1 cellular context compared by ENCODE assay signal in the genomic region with DNA sequence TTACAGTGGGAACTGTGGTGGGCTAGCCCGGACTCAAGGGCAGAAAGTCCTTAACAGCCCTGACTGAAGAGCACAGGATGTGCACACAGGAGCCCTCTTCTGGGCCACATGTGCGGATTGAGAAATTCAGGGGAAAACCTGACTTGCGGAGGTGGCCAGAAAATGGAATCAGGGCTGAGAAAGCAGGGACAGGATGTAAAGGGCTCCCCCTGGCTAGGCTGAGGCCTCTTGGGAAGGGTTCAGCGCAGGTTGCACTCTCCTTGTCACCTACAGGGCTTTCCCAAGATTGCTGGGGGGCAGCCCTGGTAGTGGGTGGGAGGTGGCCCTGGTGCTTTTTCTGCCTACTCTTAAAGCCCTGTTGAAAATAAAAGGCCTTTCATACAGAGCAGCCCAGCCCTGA.
TF ChIP-seq lines count a peak whose summit lies in the region.

No MANE protein-coding gene starts in this region.

TF ChIP-seq in H1, 55 proteins besides CTCF, POLR2A, EP300 and RAD21 (continued from another document):
- TF ChIP-seq BRCA1 (IDR thresholded peaks at IDR 0.05; ENCODE audit: low read depth, low read length) (no peak), TAF1 (IDR thresholded peaks at IDR 0.05; ENCODE audit: low read depth, low read length) (no peak), SRF (IDR thresholded peaks at IDR 0.05; ENCODE audit: low read depth, low read length) (no peak), TAF7 (optimal IDR thresholded peaks at IDR 0.05; ENCODE audit: borderline replicate concordance, low read depth, low read length) (no peak), HDAC2 (IDR thresholded peaks at IDR 0.05; ENCODE audit: borderline replicate concordance in 1 of 2, low read depth in 2 of 2, low read length in 2 of 2) (no peak), SAP30 (IDR thresholded peaks at IDR 0.05; ENCODE audit: insufficient read depth, insufficient replicate concordance, low read length) (no peak), EGR1 (IDR thresholded peaks at IDR 0.05; ENCODE audit: borderline replicate concordance, low read depth, low read length) (no peak), SIX5 (IDR thresholded peaks at IDR 0.05; ENCODE audit: low read depth, low read length) (no peak), PHF8 (conservative IDR thresholded peaks at IDR 0.05; ENCODE audit: low read depth, low read length) (no peak), EZH2 (IDR thresholded peaks at IDR 0.05; ENCODE audit: low read depth, low read length, severe bottlenecking) (no peak), CHD1 (IDR thresholded peaks at IDR 0.05; ENCODE audit: low read depth, low read length) (no peak), YY1 (IDR thresholded peaks at IDR 0.05; ENCODE audit: low read depth, low read length) (no peak), CREB1 (IDR thresholded peaks at IDR 0.05) (no peak), KDM5A (IDR thresholded peaks at IDR 0.05; ENCODE audit: low read length) (no peak)
- TF ChIP-seq, protein P1, sequence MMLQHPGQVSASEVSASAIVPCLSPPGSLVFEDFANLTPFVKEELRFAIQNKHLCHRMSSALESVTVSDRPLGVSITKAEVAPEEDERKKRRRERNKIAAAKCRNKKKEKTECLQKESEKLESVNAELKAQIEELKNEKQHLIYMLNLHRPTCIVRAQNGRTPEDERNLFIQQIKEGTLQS (IDR thresholded peaks at IDR 0.05; ENCODE audit: insufficient read depth, low read depth, low read length), result no peak
- TF ChIP-seq, protein P2, sequence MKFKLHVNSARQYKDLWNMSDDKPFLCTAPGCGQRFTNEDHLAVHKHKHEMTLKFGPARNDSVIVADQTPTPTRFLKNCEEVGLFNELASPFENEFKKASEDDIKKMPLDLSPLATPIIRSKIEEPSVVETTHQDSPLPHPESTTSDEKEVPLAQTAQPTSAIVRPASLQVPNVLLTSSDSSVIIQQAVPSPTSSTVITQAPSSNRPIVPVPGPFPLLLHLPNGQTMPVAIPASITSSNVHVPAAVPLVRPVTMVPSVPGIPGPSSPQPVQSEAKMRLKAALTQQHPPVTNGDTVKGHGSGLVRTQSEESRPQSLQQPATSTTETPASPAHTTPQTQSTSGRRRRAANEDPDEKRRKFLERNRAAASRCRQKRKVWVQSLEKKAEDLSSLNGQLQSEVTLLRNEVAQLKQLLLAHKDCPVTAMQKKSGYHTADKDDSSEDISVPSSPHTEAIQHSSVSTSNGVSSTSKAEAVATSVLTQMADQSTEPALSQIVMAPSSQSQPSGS (IDR thresholded peaks at IDR 0.05; ENCODE audit: low read length), result no peak
